Comparison of ENCODE assay signal across 2 cellular contexts in the genomic region with DNA sequence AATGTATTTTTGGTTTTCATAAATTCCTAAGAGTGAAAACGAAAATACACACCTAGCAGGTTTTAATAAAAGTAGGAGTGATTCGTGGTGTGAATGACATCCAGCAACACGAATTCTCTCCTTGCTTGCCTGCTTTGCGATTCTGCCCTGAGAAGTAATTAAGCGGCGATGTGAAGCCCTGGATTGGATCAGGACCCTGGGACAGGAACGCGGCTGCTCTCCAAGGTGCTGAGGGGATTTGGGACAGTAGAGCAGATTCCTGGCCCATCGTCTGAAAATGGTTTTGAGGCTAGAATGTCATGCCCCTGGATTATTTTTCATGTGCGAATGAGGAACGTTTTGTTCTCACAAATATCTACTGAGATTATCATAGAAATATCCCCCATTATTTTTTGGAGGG.
TF ChIP-seq lines count a peak whose summit lies in the region.

No MANE protein-coding gene starts in this region.

TF ChIP-seq in HCT116, 20 proteins besides CTCF, POLR2A, EP300 and RAD21:
- no peak for TF ChIP-seq CBX3 (IDR thresholded peaks at IDR 0.05; ENCODE audit: low read depth)
- TF ChIP-seq, protein P1, sequence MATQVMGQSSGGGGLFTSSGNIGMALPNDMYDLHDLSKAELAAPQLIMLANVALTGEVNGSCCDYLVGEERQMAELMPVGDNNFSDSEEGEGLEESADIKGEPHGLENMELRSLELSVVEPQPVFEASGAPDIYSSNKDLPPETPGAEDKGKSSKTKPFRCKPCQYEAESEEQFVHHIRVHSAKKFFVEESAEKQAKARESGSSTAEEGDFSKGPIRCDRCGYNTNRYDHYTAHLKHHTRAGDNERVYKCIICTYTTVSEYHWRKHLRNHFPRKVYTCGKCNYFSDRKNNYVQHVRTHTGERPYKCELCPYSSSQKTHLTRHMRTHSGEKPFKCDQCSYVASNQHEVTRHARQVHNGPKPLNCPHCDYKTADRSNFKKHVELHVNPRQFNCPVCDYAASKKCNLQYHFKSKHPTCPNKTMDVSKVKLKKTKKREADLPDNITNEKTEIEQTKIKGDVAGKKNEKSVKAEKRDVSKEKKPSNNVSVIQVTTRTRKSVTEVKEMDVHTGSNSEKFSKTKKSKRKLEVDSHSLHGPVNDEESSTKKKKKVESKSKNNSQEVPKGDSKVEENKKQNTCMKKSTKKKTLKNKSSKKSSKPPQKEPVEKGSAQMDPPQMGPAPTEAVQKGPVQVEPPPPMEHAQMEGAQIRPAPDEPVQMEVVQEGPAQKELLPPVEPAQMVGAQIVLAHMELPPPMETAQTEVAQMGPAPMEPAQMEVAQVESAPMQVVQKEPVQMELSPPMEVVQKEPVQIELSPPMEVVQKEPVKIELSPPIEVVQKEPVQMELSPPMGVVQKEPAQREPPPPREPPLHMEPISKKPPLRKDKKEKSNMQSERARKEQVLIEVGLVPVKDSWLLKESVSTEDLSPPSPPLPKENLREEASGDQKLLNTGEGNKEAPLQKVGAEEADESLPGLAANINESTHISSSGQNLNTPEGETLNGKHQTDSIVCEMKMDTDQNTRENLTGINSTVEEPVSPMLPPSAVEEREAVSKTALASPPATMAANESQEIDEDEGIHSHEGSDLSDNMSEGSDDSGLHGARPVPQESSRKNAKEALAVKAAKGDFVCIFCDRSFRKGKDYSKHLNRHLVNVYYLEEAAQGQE (IDR thresholded peaks at IDR 0.05; ENCODE audit: low read depth), result peak; percentile 75
- TF ChIP-seq, protein P2, sequence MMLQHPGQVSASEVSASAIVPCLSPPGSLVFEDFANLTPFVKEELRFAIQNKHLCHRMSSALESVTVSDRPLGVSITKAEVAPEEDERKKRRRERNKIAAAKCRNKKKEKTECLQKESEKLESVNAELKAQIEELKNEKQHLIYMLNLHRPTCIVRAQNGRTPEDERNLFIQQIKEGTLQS (IDR thresholded peaks at IDR 0.05), result no peak

TF ChIP-seq in GM12878, 131 proteins besides CTCF, POLR2A, EP300 and RAD21:
- TF ChIP-seq ZNF217 (IDR thresholded peaks at IDR 0.05), result no peak
- TF ChIP-seq, protein P1 (IDR thresholded peaks at IDR 0.05; ENCODE audit: low read depth, low read length), result peak; percentile 76; the same call in 1 of the 2 replicates
